1 cellular context compared by ENCODE assay signal in genomic region chr12:65055874-65056273, GRCh38.
TF ChIP-seq lines count a peak whose summit lies in the region.

No MANE protein-coding gene starts in this region.

TF ChIP-seq in H1, 55 proteins besides CTCF, POLR2A, EP300 and RAD21:
- TF ChIP-seq CHD7 (IDR thresholded peaks at IDR 0.05; ENCODE audit: insufficient replicate concordance, low read length) (peak; percentile 41), TEAD4 (IDR thresholded peaks at IDR 0.05; ENCODE audit: low read depth, low read length) (0 out of 2 replicates have a peak, but pooled peaks have one; percentile 5), SP1 (IDR thresholded peaks at IDR 0.05; ENCODE audit: low read depth, low read length) (peak; percentile 59; the same call in 1 of the 2 replicates), RFX5 (IDR thresholded peaks at IDR 0.05; ENCODE audit: borderline replicate concordance, low read depth, low read length) (no peak)
